Comparison of ENCODE assay signal across 22 cellular contexts in genomic region chr12:11242656-11243055, GRCh38. TPM values are rescaled to one million over a fixed set of nuclear protein-coding genes. Genes with fewer than 3 reads are reported as not detected.
DNase-seq lines count a peak whose midpoint lies in the region; ATAC-seq and TF ChIP-seq lines count a peak whose summit lies in the region.
"Had no signal": no experiment of that assay in that cellular context is flagged by ENCODE, and none has a peak within 500 bp of the region (broad histone marks: within the 10 kb centered on the region; RNA-seq: fewer than 3 reads in every experiment).

No MANE protein-coding gene starts in this region.

- no peaks in the 10 kb centered on the region for H3K4me1 Mint-ChIP-seq in H9
- H3K4me1 Mint-ChIP-seq: CD14-positive monocyte; CD4-positive, alpha-beta memory T cell; CD4-positive, CD25-positive, alpha-beta regulatory T cell; CD8-positive, alpha-beta memory T cell had no signal

- no peak overlapping the region for H2AK5ac ChIP-seq in H9 (ENCODE audit: insufficient read length, low read length)

- intact Hi-C loops in gastrocnemius medialis (cut with DNase I; ENCODE audit: low total_unique reads), result no loop called here

- H4K91ac ChIP-seq in H9 (ENCODE audit: insufficient read length, low read depth, low read length), result no peak overlapping the region

- no peaks in the 10 kb centered on the region for H3K36me3 Mint-ChIP-seq in H9 (ENCODE audit: insufficient read depth in 1 of 3, low read depth in 3 of 3)
- H3K36me3 Mint-ChIP-seq: CD14-positive monocyte had no signal

- H4K20me1 ChIP-seq in H9 (ENCODE audit: control insufficient read depth, insufficient read depth, insufficient read length), result no peaks in the 10 kb centered on the region
- H4K20me1 ChIP-seq: BLaER1 had no signal

- no peak overlapping the region for H3K14ac ChIP-seq in H9 (ENCODE audit: insufficient read depth, low read length)

- no peaks in the 10 kb centered on the region for H3K9me3 Mint-ChIP-seq in H9

- no peak overlapping the region for H3K27ac Mint-ChIP-seq in H9
- H3K27ac Mint-ChIP-seq: CD14-positive monocyte; CD4-positive, CD25-positive, alpha-beta regulatory T cell; CD8-positive, alpha-beta memory T cell had no signal

- no peaks in the 10 kb centered on the region for H3K79me1 ChIP-seq in H9 (ENCODE audit: insufficient read depth, low read depth, low read length, poor library complexity, severe bottlenecking)

- H3K79me2 ChIP-seq in H9 (ENCODE audit: insufficient read depth, low read length), result no peaks in the 10 kb centered on the region

- H3K27me3 ChIP-seq in H9 (ENCODE audit: insufficient read depth, low read length), result no peaks in the 10 kb centered on the region
- H3K27me3 ChIP-seq in gastrocnemius medialis, result no peaks in the 10 kb centered on the region
- H3K27me3 ChIP-seq: BE2C, BLaER1 had no signal

- ATAC-seq in HG03460 (IDR thresholded peaks at IDR 0.05; ENCODE audit: unreplicated experiment), result no peak
- no peak for ATAC-seq in gastrocnemius medialis
- ATAC-seq: GM12878 had no signal

- H2BK5ac ChIP-seq in H9 (ENCODE audit: insufficient read length, low read length), result no peak overlapping the region

- no peak overlapping the region for H3K23ac ChIP-seq in H9 (ENCODE audit: insufficient read length, low read depth, low read length)

- H4K5ac ChIP-seq in H9 (ENCODE audit: insufficient read length, low read depth, low read length), result no peak overlapping the region

- H3K4me1 ChIP-seq in H9 (ENCODE audit: insufficient read depth, low read length) (no peaks in the 10 kb centered on the region), gastrocnemius medialis (no peaks in the 10 kb centered on the region)
- H3K4me1 ChIP-seq: BE2C, BLaER1 had no signal

- no peaks in the 10 kb centered on the region; the same call in 1 of the 2 replicates for H3K27me3 Mint-ChIP-seq in H9 (ENCODE audit: low read depth)
- H3K27me3 Mint-ChIP-seq: CD4-positive, alpha-beta memory T cell had no signal

- WGBS in H9 (ENCODE audit: extremely low coverage, insufficient read length, low lambda C conversion rate), result no CpG with 5 or more reads among the region's 3 CpGs

- no peak overlapping the region for H3K4me2 ChIP-seq in H9 (ENCODE audit: insufficient read depth, insufficient read length, low read length)
- H3K4me2 ChIP-seq: BLaER1 had no signal

- H2BK20ac ChIP-seq in H9 (ENCODE audit: low read depth, low read length, poor library complexity, severe bottlenecking), result no peak overlapping the region

- no peak overlapping the region for H4K8ac ChIP-seq in H9 (replicated peaks; ENCODE audit: insufficient read length, low read depth, low read length)

- H3K9me3 ChIP-seq in H9 (ENCODE audit: control insufficient read depth, low read depth, low read length) (no peaks in the 10 kb centered on the region), gastrocnemius medialis (no peaks in the 10 kb centered on the region)
- H3K9me3 ChIP-seq: BE2C, BLaER1, Caco-2 had no signal

- in situ Hi-C loops in SK-MEL-5 (cut with HindIII; ENCODE audit: low pct_unique_long_range_greater_than_20kb, low sequenced_read_pairs), result loop anchor here (25.0 kb wide), 1 partner anchor 245 kb away; no protein-coding TSS in a partner anchor
- in situ Hi-C loops in gastrocnemius medialis (cut with MboI; ENCODE audit: low sequenced_read_pairs in 4 of 4), result no loop called here

- H2BK120ac ChIP-seq in H9 (ENCODE audit: low read depth, low read length, poor library complexity, severe bottlenecking), result no peak overlapping the region

- H3K27ac ChIP-seq in H9 (ENCODE audit: insufficient read length, low read depth, low read length) (no peak overlapping the region), gastrocnemius medialis (no peak overlapping the region)
- H3K27ac ChIP-seq: BLaER1 had no signal

- no peak for TF ChIP-seq CTCF in H9 (conservative IDR thresholded peaks at IDR 0.05)
- TF ChIP-seq CTCF in gastrocnemius medialis (IDR thresholded peaks at IDR 0.05 in 4 of 5, conservative IDR thresholded peaks at IDR 0.05 in 1 of 5), result no peak

- DNase-seq in SK-MEL-5 (ENCODE audit: low read depth, low spot score) (peak; percentile 70), foreskin melanocyte (peak; percentile 92), H9 (no peak), gastrocnemius medialis (no peak)
- DNase-seq: 8988T; ACHN; BE2C; C1 segment of cervical spinal cord; Calu3; CD4-positive, alpha-beta memory T cell; CD4-positive, CD25-positive, alpha-beta regulatory T cell; CD8-positive, alpha-beta memory T cell; DMS79 treated with DMSO at 0.1 percent for 48 hours; GDM1 had no signal

- H3K4me3 Mint-ChIP-seq in H9, result no peak overlapping the region
- H3K4me3 Mint-ChIP-seq: CD4-positive, alpha-beta memory T cell; CD4-positive, CD25-positive, alpha-beta regulatory T cell; CD8-positive, alpha-beta memory T cell had no signal

- no peak overlapping the region for H2AFZ ChIP-seq in H9 (ENCODE audit: low read length)

- no peak overlapping the region for H3K9ac ChIP-seq in H9 (ENCODE audit: extremely low read depth, insufficient read length, low read length)
- H3K9ac ChIP-seq: BLaER1 had no signal

- no peaks in the 10 kb centered on the region for H3K36me3 ChIP-seq in gastrocnemius medialis
- H3K36me3 ChIP-seq: BE2C, BLaER1 had no signal

- no peak overlapping the region for H2BK15ac ChIP-seq in H9 (ENCODE audit: low read depth, low read length)

- no peak overlapping the region for H3T11ph ChIP-seq in H9 (ENCODE audit: low read length)

- H3K56ac ChIP-seq in H9 (ENCODE audit: insufficient read length, low read depth, low read length), result no peak overlapping the region

- H2BK12ac ChIP-seq in H9 (ENCODE audit: insufficient read length, low read depth, low read length), result no peak overlapping the region

- no peak overlapping the region for H3K4me3 ChIP-seq in gastrocnemius medialis
- H3K4me3 ChIP-seq: BLaER1, GM12878 had no signal

- no peak overlapping the region for H3K4ac ChIP-seq in H9 (ENCODE audit: low read depth, low read length)

- H3K23me2 ChIP-seq in H9 (ENCODE audit: insufficient read length, low read depth, low read length, poor library complexity, severe bottlenecking), result no peaks in the 10 kb centered on the region

- no peak overlapping the region for H3K18ac ChIP-seq in H9 (ENCODE audit: insufficient read length, low read depth, low read length)

- TF ChIP-seq POLR2A in gastrocnemius medialis (IDR thresholded peaks at IDR 0.05), result no peak

RNA-seq across cellular contexts. Expression of gene PRB3, which starts 26.9 kb away (rescaled TPM):
- total RNA-seq in SK-MEL-5 (2014; rRNA removed; shearing (Covaris generic)), result not detected in 2 replicates
- polyA plus RNA-seq in SK-MEL-5 (2015; cell fraction: cytosol; rRNA removed), result not detected in 2 replicates
- not detected in 2 replicates for polyA plus RNA-seq in SK-MEL-5 (2015; cell fraction: nucleus; rRNA removed)
- total RNA-seq in H9 (2021), result 1.5 and 1.6 TPM in 2 replicates
- total RNA-seq in gastrocnemius medialis, result not detected
- total RNA-seq: A673; Caco-2; Calu3; CD4-positive, alpha-beta memory T cell; CD4-positive, CD25-positive, alpha-beta regulatory T cell; CD8-positive, alpha-beta memory T cell; G401; GM12878 had no signal
- polyA plus RNA-seq: AG04450; CD14-positive monocyte; CD8-positive, alpha-beta memory T cell; GM12878 had no signal

RNA-seq across cellular contexts. Expression of gene TAS2R42, which starts 55.9 kb away (rescaled TPM):
- not detected in 2 replicates for total RNA-seq in SK-MEL-5 (2014; rRNA removed; shearing (Covaris generic))
- polyA plus RNA-seq in SK-MEL-5 (2015; cell fraction: cytosol; rRNA removed), result not detected in 2 replicates
- polyA plus RNA-seq in SK-MEL-5 (2015; cell fraction: nucleus; rRNA removed), result 0.37 TPM in 1 of 2 replicates, not detected in the other
- total RNA-seq in H9 (2021), result not detected in 2 replicates
- not detected for total RNA-seq in gastrocnemius medialis
- total RNA-seq: A673; Caco-2; Calu3; CD4-positive, alpha-beta memory T cell; CD4-positive, CD25-positive, alpha-beta regulatory T cell; CD8-positive, alpha-beta memory T cell; G401; GM12878 had no signal
- polyA plus RNA-seq: AG04450; CD14-positive monocyte; CD4-positive, alpha-beta memory T cell; CD4-positive, CD25-positive, alpha-beta regulatory T cell; CD8-positive, alpha-beta memory T cell; GM12878 had no signal

Comparison
In these comparisons a context has a peak if more than half of its experiments do, and no peak if none do; other contexts are left out.
1. DNase-seq: peak in SK-MEL-5 (single experiment) and foreskin melanocyte (single experiment); none in H9 (single experiment) and gastrocnemius medialis (0 of 2).